8 cellular contexts compared by ENCODE assay signal in genomic region chr19:7394728-7395359, GRCh38. TPM values are rescaled to one million over a fixed set of nuclear protein-coding genes. Genes with fewer than 3 reads are reported as not detected.
DNase-seq lines count a peak whose midpoint lies in the region; ATAC-seq and TF ChIP-seq lines count a peak whose summit lies in the region.

No MANE protein-coding gene starts in this region.

- H3K4me1 Mint-ChIP-seq in T-helper 17 cell: peaks cover 32% of the 10 kb centered on the region
- peaks cover 25% of the 10 kb centered on the region for H3K4me1 Mint-ChIP-seq in progenitor cell of endocrine pancreas (ENCODE audit: low read depth)

- TF ChIP-seq CTCF in GM10266 (IDR thresholded peaks at IDR 0.05; ENCODE audit: control insufficient read depth, insufficient read depth, low read depth, missing control alignments): no peak
- no peak for TF ChIP-seq CTCF in left ventricle myocardium inferior (IDR thresholded peaks at IDR 0.05; ENCODE audit: borderline replicate concordance)
- TF ChIP-seq CTCF in progenitor cell of endocrine pancreas (IDR thresholded peaks at IDR 0.05; ENCODE audit: unreplicated experiment): peak; percentile 18
- peak in 1 of 6 experiments; percentile 10 for TF ChIP-seq CTCF in upper lobe of left lung (IDR thresholded peaks at IDR 0.05)

- H3K36me3 Mint-ChIP-seq in T-helper 17 cell (ENCODE audit: low read depth) (peaks cover 2% of the 10 kb centered on the region), progenitor cell of endocrine pancreas (ENCODE audit: insufficient read depth) (peaks cover 2% of the 10 kb centered on the region)

- peak; percentile 82 for ATAC-seq in HG02759 (IDR thresholded peaks at IDR 0.05; ENCODE audit: unreplicated experiment)
- ATAC-seq in T-helper 17 cell: peak; percentile 88
- peak; percentile 95 to 99 for ATAC-seq in upper lobe of left lung (ENCODE audit: low FRiP score in 2 of 2)

- H3K27me3 ChIP-seq in left ventricle myocardium inferior (ENCODE audit: low read depth): no peaks in the 10 kb centered on the region
- no peaks in the 10 kb centered on the region for H3K27me3 ChIP-seq in upper lobe of left lung

- H3K36me3 ChIP-seq in left ventricle myocardium inferior (peaks cover 4% of the 10 kb centered on the region), upper lobe of left lung (peaks cover 0 to 3% (median 0%) of the 10 kb centered on the region in 4 donors)

- WGBS in upper lobe of left lung, 2 donors: 1% methylated on average over 8 to 54 of the region's 61 CpGs

- H3K4me3 ChIP-seq in left ventricle myocardium inferior: peak overlapping the region; percentile 99
- peak overlapping the region; percentile 82 to 100 (median 96) for H3K4me3 ChIP-seq in upper lobe of left lung

- peak in 2 of 4 donors; percentile 60 to 95 for TF ChIP-seq POLR2A in upper lobe of left lung (IDR thresholded peaks at IDR 0.05)

- H3K27ac ChIP-seq in angular gyrus (ENCODE audit: low read depth, low read length) (peak overlapping the region; percentile 81), left ventricle myocardium inferior (replicated peaks) (peak overlapping the region; percentile 83), upper lobe of left lung (peak overlapping the region; percentile 84 to 96 (median 89))

- intact Hi-C loops in left ventricle myocardium inferior (cut with micrococcal nuclease): no loop called here

- peak overlapping the region; percentile 92 for H3K4me3 Mint-ChIP-seq in T-helper 17 cell
- H3K4me3 Mint-ChIP-seq in progenitor cell of endocrine pancreas (ENCODE audit: low read depth): peak overlapping the region; percentile 88

- no peaks in the 10 kb centered on the region for H3K9me3 Mint-ChIP-seq in progenitor cell of endocrine pancreas (ENCODE audit: low read depth)

- H3K4me1 ChIP-seq in left ventricle myocardium inferior (peaks cover 29% of the 10 kb centered on the region), upper lobe of left lung (peaks cover 33 to 47% (median 37%) of the 10 kb centered on the region in 4 donors)

- no peaks in the 10 kb centered on the region for H3K9me3 ChIP-seq in T-helper 17 cell (ENCODE audit: control insufficient read depth, low read length, poor library complexity, severe bottlenecking)
- no peaks in the 10 kb centered on the region for H3K9me3 ChIP-seq in left ventricle myocardium inferior (replicated peaks)
- H3K9me3 ChIP-seq in upper lobe of left lung: no peaks in the 10 kb centered on the region

- DNase-seq in GM10266 (ENCODE audit: extremely low spot score) (peak; percentile 96), NCI-H1436 treated with DMSO at 0.1 percent for 48 hours (lab: John Stamatoyannopoulos, UW) (peak; percentile 38), T-helper 17 cell (peak; percentile 84 to 90 (median 89)), left ventricle myocardium inferior (peak; percentile 87), progenitor cell of endocrine pancreas (ENCODE audit: low spot score, unreplicated experiment) (peak; percentile 94), upper lobe of left lung (peak; percentile 91 to 99)

- H3K27ac Mint-ChIP-seq in T-helper 17 cell: peak overlapping the region; percentile 84
- H3K27ac Mint-ChIP-seq in progenitor cell of endocrine pancreas: peak overlapping the region; percentile 77

- TF ChIP-seq EP300 in upper lobe of left lung (IDR thresholded peaks at IDR 0.05): no peak

- H3K27me3 Mint-ChIP-seq in T-helper 17 cell (no peaks in the 10 kb centered on the region), progenitor cell of endocrine pancreas (no peaks in the 10 kb centered on the region)

RNA-seq across cellular contexts. Expression of gene ARHGEF18, which starts 46.1 kb away (rescaled TPM):
- total RNA-seq in T-helper 17 cell: 100 to 1,000 TPM; 118 to 127 TPM
- total RNA-seq in left ventricle myocardium inferior: 8.3 TPM
- 53.4 and 60.8 TPM in 2 replicates for total RNA-seq in progenitor cell of endocrine pancreas
- total RNA-seq in upper lobe of left lung: 100 to 1,000 TPM in 1 of 6 donors, 10 to 100 TPM in 5; 56.1 to 106 (median 66.0) TPM

Comparison
In these comparisons a context has a peak if more than half of its experiments do, and no peak if none do; other contexts are left out.
1. Peak in every context shown above with its lines: DNase-seq, ATAC-seq, H3K4me3 ChIP-seq and H3K27ac ChIP-seq.
2. DNase-seq: peak in every context shown above with its lines; median percentile 96 in GM10266; 95 in upper lobe of left lung; 94 in progenitor cell of endocrine pancreas; 89 in T-helper 17 cell; 87 in left ventricle myocardium inferior; 38 in NCI-H1436 treated with DMSO at 0.1 percent for 48 hours.